Comparison of ENCODE assay signal across 1 cellular context in the genomic region with DNA sequence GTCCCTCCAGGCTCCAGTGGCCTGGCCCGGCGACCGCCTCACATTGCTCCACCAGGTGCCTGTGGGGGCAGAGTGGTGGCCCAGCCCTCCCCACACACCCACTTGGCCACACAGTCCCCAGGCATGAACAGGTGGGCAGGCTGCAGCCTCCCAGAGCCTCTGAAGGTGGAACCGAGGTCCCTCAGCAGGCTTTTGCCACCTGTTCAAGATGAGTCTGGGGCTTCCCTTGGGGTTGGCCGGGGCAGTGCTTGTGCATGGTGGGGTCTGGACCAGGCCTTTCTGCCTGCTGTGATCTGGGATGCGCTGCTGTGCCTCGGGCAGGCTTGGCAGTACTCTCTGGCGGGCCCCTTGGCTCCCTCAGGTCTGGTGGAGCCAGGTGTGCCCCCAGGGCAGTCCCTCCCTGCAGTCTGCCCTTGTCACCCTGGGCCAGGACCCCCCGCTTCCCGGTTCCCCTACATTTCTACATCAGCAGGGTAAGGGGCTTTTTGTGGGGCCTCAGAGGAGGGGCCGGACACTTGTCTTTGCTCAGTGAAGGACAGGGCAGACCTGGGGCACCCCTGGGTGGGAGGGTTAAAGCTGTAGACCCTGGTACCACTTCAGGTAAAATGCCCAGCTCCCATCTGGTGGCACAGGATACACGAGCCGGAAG.
TF ChIP-seq lines count a peak whose summit lies in the region.

No MANE protein-coding gene starts in this region.

TF ChIP-seq in HCT116, 20 proteins besides CTCF, POLR2A, EP300 and RAD21:
- no peak for TF ChIP-seq EGR1 (IDR thresholded peaks at IDR 0.05; ENCODE audit: low read depth)
